In genomic region chr6:107819976-107820551, GRCh38 we compare ENCODE assay signal across 8 cellular contexts. TPM values are rescaled to one million over a fixed set of nuclear protein-coding genes. Genes with fewer than 3 reads are reported as not detected.
DNase-seq lines count a peak whose midpoint lies in the region; ATAC-seq and TF ChIP-seq lines count a peak whose summit lies in the region.

No MANE protein-coding gene starts in this region.

- ATAC-seq in GM21825 (IDR thresholded peaks at IDR 0.05; ENCODE audit: unreplicated experiment) (no peak), GM18498 (IDR thresholded peaks at IDR 0.05; ENCODE audit: unreplicated experiment) (no peak), HG03108 (IDR thresholded peaks at IDR 0.05; ENCODE audit: unreplicated experiment) (no peak)

- H3K27ac ChIP-seq in 22Rv1 = peak overlapping the region; percentile 62
- H3K27ac ChIP-seq in brain microvascular endothelial cell = no peak overlapping the region

- TF ChIP-seq CTCF in 22Rv1 (IDR thresholded peaks at IDR 0.05) = no peak
- no peak for TF ChIP-seq CTCF in brain microvascular endothelial cell (IDR thresholded peaks at IDR 0.05; ENCODE audit: low read depth, low read length, missing control alignments)
- TF ChIP-seq CTCF in mesothelial cell of epicardium (IDR thresholded peaks at IDR 0.05; ENCODE audit: unreplicated experiment) = no peak
- TF ChIP-seq CTCF in GM10266 (IDR thresholded peaks at IDR 0.05; ENCODE audit: control insufficient read depth, insufficient read depth, low read depth, missing control alignments) = no peak

- peak overlapping the region; percentile 30 for H3K4me3 ChIP-seq in brain microvascular endothelial cell (ENCODE audit: low read depth, low read length)

- in situ Hi-C loops in brain microvascular endothelial cell (cut with HindIII; ENCODE audit: low pct_ligation_motif_present, low sequenced_read_pairs) = no loop called here

- H3K4me3 Mint-ChIP-seq in mesothelial cell of epicardium = peak overlapping the region; percentile 38

- no peaks in the 10 kb centered on the region for H3K9me3 Mint-ChIP-seq in mesothelial cell of epicardium

- H3K27ac Mint-ChIP-seq in mesothelial cell of epicardium = no peak overlapping the region

- DNase-seq in NCI-H2227 treated with DMSO at 0.1 percent for 48 hours (lab: John Stamatoyannopoulos, UW) (peak; percentile 58), brain microvascular endothelial cell (no peak), mesothelial cell of epicardium (ENCODE audit: low spot score in 2 of 2, unreplicated experiment in 2 of 2) (no peak), GM10266 (ENCODE audit: extremely low spot score) (no peak)

- peaks cover 45% of the 10 kb centered on the region for H3K27me3 Mint-ChIP-seq in mesothelial cell of epicardium (ENCODE audit: low read depth)

- no peaks in the 10 kb centered on the region for H3K36me3 Mint-ChIP-seq in mesothelial cell of epicardium

- H3K27me3 ChIP-seq in brain microvascular endothelial cell (replicated peaks) = peaks cover 6% of the 10 kb centered on the region

- peaks cover 28% of the 10 kb centered on the region for H3K4me1 Mint-ChIP-seq in mesothelial cell of epicardium

- H3K36me3 ChIP-seq in brain microvascular endothelial cell (replicated peaks) = no peaks in the 10 kb centered on the region

RNA-seq across cellular contexts. Expression of gene SCML4, which starts 4.0 kb away (rescaled TPM):
- not detected in 3 replicates for total RNA-seq in mesothelial cell of epicardium
